In the genomic region with DNA sequence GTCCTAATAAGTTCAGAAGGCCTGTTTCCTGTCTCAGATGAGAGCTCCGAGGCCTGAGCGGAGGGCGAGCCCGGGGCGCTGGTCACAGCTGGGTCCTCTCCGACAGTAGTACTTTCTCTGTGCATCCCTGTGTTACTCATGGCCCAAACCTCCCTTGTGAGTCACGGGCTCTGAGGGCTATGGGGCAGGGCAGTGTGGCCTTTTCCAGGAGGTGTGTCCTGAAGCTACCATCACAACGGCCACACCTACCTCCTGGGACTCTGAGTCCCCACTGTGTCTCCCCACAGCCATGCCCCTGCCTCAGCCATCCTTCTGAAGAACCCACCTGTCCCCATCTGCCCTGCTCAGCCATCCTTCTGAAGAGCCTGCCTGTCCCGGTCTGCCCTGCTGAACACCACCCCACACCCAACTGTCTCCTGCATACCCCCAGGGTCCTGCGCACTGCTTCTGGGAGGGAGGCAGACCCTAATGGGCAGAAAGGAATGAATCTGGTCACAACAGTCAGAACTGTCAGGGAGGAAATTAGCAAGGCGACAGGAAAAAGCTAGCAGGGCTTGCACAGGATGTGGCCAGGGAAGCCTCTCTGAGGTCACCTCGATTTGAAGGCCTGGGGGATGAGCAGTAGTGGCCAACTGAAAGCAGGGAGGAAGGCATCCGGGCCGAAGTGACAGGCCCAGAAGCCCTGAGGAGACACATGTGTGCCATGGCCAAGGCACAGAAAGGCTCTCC, we compare ENCODE assay signal across 9 cellular contexts.
DNase-seq lines count a peak whose midpoint lies in the region; ATAC-seq, FAIRE-seq and TF ChIP-seq lines count a peak whose summit lies in the region.
"Had no signal": no experiment of that assay in that cellular context is flagged by ENCODE, and none has a peak within 500 bp of the region (broad histone marks: within the 10 kb centered on the region; RNA-seq: fewer than 3 reads in every experiment).

No MANE protein-coding gene starts in this region.

- H3K79me2 ChIP-seq in endothelial cell of umbilical vein (ENCODE audit: control insufficient read depth, insufficient read depth, low read length) = no peaks in the 10 kb centered on the region

- FAIRE-seq in endothelial cell of umbilical vein (lab: Jason Lieb, UNC) (peak; percentile 28), GM12892 (lab: Jason Lieb, UNC) (no peak)

- CTCF ChIA-PET in endothelial cell of umbilical vein (lab: Charles Lee) = interaction anchor here (1.0 to 1.3 kb wide), 4 partner anchors 13 to 176 kb away, joined by 3 read pairs; no protein-coding TSS in a partner anchor

- H3K9me1 ChIP-seq in endothelial cell of umbilical vein (replicated peaks; ENCODE audit: control insufficient read depth, extremely low read depth, insufficient read depth, low read length) = no peaks in the 10 kb centered on the region

- ATAC-seq in GM19463 (IDR thresholded peaks at IDR 0.05; ENCODE audit: unreplicated experiment) (peak; percentile 70), GM19324 (IDR thresholded peaks at IDR 0.05; ENCODE audit: low FRiP score, unreplicated experiment) (no peak)

- no peaks in the 10 kb centered on the region for H4K20me1 ChIP-seq in endothelial cell of umbilical vein (replicated peaks; ENCODE audit: control insufficient read depth, extremely low read depth, insufficient read depth, low read length)

- H3K9me3 ChIP-seq in endothelial cell of umbilical vein (replicated peaks; ENCODE audit: control insufficient read depth, insufficient read depth, low read length) = no peaks in the 10 kb centered on the region

- peaks cover 68% of the 10 kb centered on the region for H3K4me1 ChIP-seq in endothelial cell of umbilical vein (ENCODE audit: control insufficient read depth, extremely low read depth, insufficient read depth, low read length)

- intact Hi-C loops in endothelial cell of umbilical vein (cut with micrococcal nuclease) = no loop called here

- peak; percentile 56 for DNase-seq in AG08395 (ENCODE audit: low spot score)
- peak; percentile 59 for DNase-seq in MV-4-11 (lab: John Stamatoyannopoulos, UW)
- peak; percentile 26 for DNase-seq in endothelial cell of umbilical vein (ENCODE audit: low read depth, low spot score)
- no peak for DNase-seq in NCI-H2081 treated with DMSO at 0.1 percent for 48 hours (lab: John Stamatoyannopoulos, UW)
- DNase-seq in GM12892 (ENCODE audit: insufficient read length) = no peak
- DNase-seq in NCI-H1436 (lab: John Stamatoyannopoulos, UW) = no peak
- DNase-seq: GDM1 had no signal

- BruUV-seq in endothelial cell of umbilical vein (replicated peaks; lab: Mats Ljungman, UMichigan) = TSS peak; percentile 26

- no peaks in the 10 kb centered on the region for H3K27me3 ChIP-seq in endothelial cell of umbilical vein (ENCODE audit: control insufficient read depth in 2 of 2, insufficient read depth in 2 of 2, low read length in 2 of 2)

- dilution Hi-C loops in endothelial cell of umbilical vein (cut with MboI; ENCODE audit: extremely low pct_ligation_motif_present, low sequenced_read_pairs) = no loop called here

- TF ChIP-seq POLR2A in endothelial cell of umbilical vein (IDR thresholded peaks at IDR 0.05; ENCODE audit: low read depth, low read length) = no peak
- TF ChIP-seq POLR2A in GM12892 (IDR thresholded peaks at IDR 0.05; ENCODE audit: low read depth, low read length) = no peak

- peak overlapping the region; percentile 14 for H3K9ac ChIP-seq in endothelial cell of umbilical vein (replicated peaks; ENCODE audit: extremely low read depth, insufficient read depth, low read length)

- H3K36me3 ChIP-seq in endothelial cell of umbilical vein (ENCODE audit: control insufficient read depth in 2 of 2, extremely low read depth in 1 of 2, insufficient read depth in 2 of 2, low read length in 2 of 2) = no peaks in the 10 kb centered on the region

- peak overlapping the region; percentile 61 for H3K27ac ChIP-seq in endothelial cell of umbilical vein (ENCODE audit: insufficient read depth, low read depth, low read length)

- H3K4me2 ChIP-seq in endothelial cell of umbilical vein (ENCODE audit: insufficient read depth, low read length) = peak overlapping the region; percentile 2

- POLR2A ChIA-PET in endothelial cell of umbilical vein (lab: Charles Lee) = no interaction called here

- peak overlapping the region; percentile 1 for H2AFZ ChIP-seq in endothelial cell of umbilical vein (ENCODE audit: low read depth, low read length)

- H3K4me3 ChIP-seq in endothelial cell of umbilical vein (replicated peaks in 1 of 3; ENCODE audit: insufficient read depth in 1 of 3, low read depth in 1 of 3, low read length in 3 of 3) = no peak overlapping the region

- TF ChIP-seq CTCF in endothelial cell of umbilical vein (IDR thresholded peaks at IDR 0.05; ENCODE audit: extremely low read depth in 1 of 2, insufficient read depth in 1 of 2, low read depth in 1 of 2, low read length in 2 of 2) = no peak

TF ChIP-seq in endothelial cell of umbilical vein, 7 proteins besides CTCF, POLR2A, EP300 and RAD21:
- TF ChIP-seq FOS (IDR thresholded peaks at IDR 0.05; ENCODE audit: borderline replicate concordance, insufficient read depth, low read length) (peak; percentile 27), EZH2 (IDR thresholded peaks at IDR 0.05; ENCODE audit: borderline replicate concordance, low read depth, low read length, severe bottlenecking) (no peak), MYC (IDR thresholded peaks at IDR 0.05; ENCODE audit: low read depth, low read length) (no peak)

Comparison
In these comparisons a context has a peak if more than half of its experiments do, and no peak if none do; other contexts are left out.
1. DNase-seq: peak in AG08395 (single experiment), MV-4-11 (single experiment) and endothelial cell of umbilical vein (single experiment); none in NCI-H2081 treated with DMSO at 0.1 percent for 48 hours (single experiment), GM12892 (single experiment) and NCI-H1436 (single experiment).